In genomic region chr18:55310863-55311262, GRCh38 we compare ENCODE assay signal across 25 cellular contexts.
"Had no signal": no experiment of that assay in that cellular context is flagged by ENCODE, and none has a peak within 500 bp of the region (broad histone marks: within the 10 kb centered on the region; RNA-seq: fewer than 3 reads in every experiment).

No MANE protein-coding gene starts in this region.

- H3K27ac Mint-ChIP-seq: immature natural killer cell, natural killer cell, type B pancreatic cell had no signal

- H3K4me3 ChIP-seq: coronary artery, esophagus muscularis mucosa, gastroesophageal sphincter, lung, mucosa of descending colon, ovary, right atrium auricular region, suprapubic skin, thyroid gland had no signal

- H3K4me3 Mint-ChIP-seq: immature natural killer cell, natural killer cell, neural crest cell, type B pancreatic cell had no signal

- H3K4me1 Mint-ChIP-seq: natural killer cell had no signal

- ATAC-seq: gastroesophageal sphincter; left cardiac atrium; left ventricle myocardium superior; mucosa of descending colon; natural killer cell; stimulated activated naive CD8-positive, alpha-beta T cell treated with anti-CD3 and anti-CD28 coated beads, Interleukin-15, Interleukin-2, amounts not matched to agents 100 U/mL and 50 U/mL, for 24 hours had no signal

- H3K27me3 Mint-ChIP-seq: type B pancreatic cell had no signal

- DNase-seq: dorsolateral prefrontal cortex; effector CD8-positive, alpha-beta T cell; foreskin fibroblast; immature natural killer cell; kidney; left cardiac atrium; left ventricle myocardium superior; mucosa of descending colon; natural killer cell; nucleus accumbens; ovary; small intestine; stimulated activated CD4-positive, alpha-beta T cell treated with anti-CD3 and anti-CD28 coated beads, Interleukin-12 subunit alpha, Interleukin-12 subunit beta, amount 100 ng/mL, for 4 hours; stimulated activated naive CD8-positive, alpha-beta T cell treated with anti-CD3 and anti-CD28 coated beads, Interleukin-15, Interleukin-2, amounts not matched to agents 100 U/mL and 50 U/mL, for 24 hours; thyroid gland had no signal

- FAIRE-seq: kidney, small intestine, urothelium cell line had no signal

- H3K36me3 Mint-ChIP-seq: immature natural killer cell, natural killer cell had no signal

- H3K27me3 ChIP-seq: dorsolateral prefrontal cortex, esophagus muscularis mucosa, gastroesophageal sphincter, ovary, right atrium auricular region, suprapubic skin, thyroid gland had no signal

- H3K9me3 Mint-ChIP-seq: immature natural killer cell, natural killer cell, neural crest cell, type B pancreatic cell had no signal

- H3K9me3 ChIP-seq: esophagus muscularis mucosa, gastroesophageal sphincter, mucosa of descending colon, ovary, right atrium auricular region, suprapubic skin, thyroid gland had no signal

- H3K36me3 ChIP-seq: esophagus muscularis mucosa, gastroesophageal sphincter, ovary, right atrium auricular region, suprapubic skin, thyroid gland had no signal

- H3K27ac ChIP-seq: epithelial cell of prostate, esophagus muscularis mucosa, gastroesophageal sphincter, ovary, right atrium auricular region, suprapubic skin, thyroid gland had no signal
